ENCODE assay signal across 8 cellular contexts in the genomic region with DNA sequence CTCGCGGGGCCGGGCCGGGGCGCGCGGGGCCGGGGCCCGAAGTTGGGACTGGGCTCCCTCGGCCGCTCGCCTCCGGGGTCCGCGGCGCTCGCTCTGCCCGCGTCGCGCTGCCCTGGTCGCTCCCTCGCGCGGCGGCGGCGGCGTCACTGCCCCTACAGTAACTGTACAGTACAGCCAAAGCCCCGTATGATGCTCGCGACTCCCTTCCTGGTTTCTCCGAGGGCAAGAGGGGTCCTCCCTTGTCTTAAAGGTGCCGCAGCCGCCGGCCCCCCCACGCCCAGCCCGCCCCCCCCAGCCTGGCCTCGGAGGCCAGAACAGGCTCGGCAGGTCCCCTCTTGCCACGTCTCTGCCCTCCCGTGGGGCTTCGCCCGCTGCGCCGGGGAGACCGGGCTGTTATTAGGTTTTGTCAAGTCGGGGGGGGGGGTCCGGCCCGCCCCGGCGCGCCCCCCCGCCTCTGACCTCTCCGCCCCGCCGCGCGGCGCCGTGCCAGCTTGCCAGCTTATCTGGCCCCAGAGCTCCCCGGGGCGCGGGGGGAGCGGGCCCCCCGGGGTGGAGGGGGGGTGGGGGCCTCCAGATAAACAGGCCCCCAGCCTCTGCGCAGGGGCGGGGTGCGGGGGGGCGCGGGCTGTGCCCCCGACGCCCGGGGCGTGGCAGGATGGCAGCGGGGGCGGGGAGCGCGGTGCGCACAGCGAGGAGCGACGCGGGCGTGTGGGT. TPM values are rescaled to one million over a fixed set of nuclear protein-coding genes. Genes with fewer than 3 reads are reported as not detected.
A peak's percentile ranks its signal among the peaks of the same experiment; 100 is the strongest.
DNase-seq lines count a peak whose midpoint lies in the region; ATAC-seq, FAIRE-seq and TF ChIP-seq lines count a peak whose summit lies in the region.

Gene ZBTB7A, minus strand, starts transcription at position 218 of the 714 bp plus-strand sequence. CDS start 11,667 bp downstream, outside the sequence.

- peak within 1 kb of the TSS; percentile 38 to 64 for H3K4me3 ChIP-seq in kidney (ENCODE audit: low read length in 2 of 2)

- no peak for FAIRE-seq in kidney (lab: Jason Lieb, UNC)

- peak; percentile 63 for DNase-seq in NCI-H2196 (lab: John Stamatoyannopoulos, UW; ENCODE audit: unreplicated experiment)
- DNase-seq in NCI-H2196 treated with DMSO at 0.1 percent for 48 hours (lab: John Stamatoyannopoulos, UW; ENCODE audit: unreplicated experiment) = no peak
- DNase-seq in NCI-H446 treated with DMSO at 0.1 percent for 48 hours (lab: John Stamatoyannopoulos, UW) = peak; percentile 15
- peak; percentile 64 for DNase-seq in activated CD4-positive, alpha-beta T cell treated with anti-CD3 and anti-CD28 coated beads for 1 hour
- DNase-seq in cerebellar cortex (ENCODE audit: low spot score) = peak; percentile 83
- peak; percentile 96 for DNase-seq in kidney
- peak; percentile 55 to 66 for DNase-seq in stimulated activated CD4-positive, alpha-beta T cell treated with anti-CD3 and anti-CD28 coated beads, Interleukin-15, amount 100 ng/mL, for 1 hour (ENCODE audit: low read depth in 1 of 2, low spot score in 1 of 2)

- H3K4me1 ChIP-seq in kidney (ENCODE audit: control insufficient read depth in 1 of 2, insufficient read depth in 1 of 2, low read depth in 1 of 2, low read length in 2 of 2) = peaks cover 18 to 22% of the 10 kb centered on the region in 2 donors

- no peak for TF ChIP-seq CTCF in kidney (IDR thresholded peaks at IDR 0.05; ENCODE audit: borderline replicate concordance, extremely low read depth, insufficient read depth)

- intact Hi-C loops in kidney (cut with DNase I) = no loop called here

- no peaks in the 10 kb centered on the region for H3K36me3 ChIP-seq in kidney (ENCODE audit: control insufficient read depth in 1 of 2, insufficient read depth in 2 of 2, low read length in 2 of 2)

- H3K9me3 ChIP-seq in kidney (ENCODE audit: control insufficient read depth in 1 of 2, low read length in 2 of 2) = no peaks in the 10 kb centered on the region

- peak within 1 kb of the TSS; percentile 87 to 93 for H3K27ac ChIP-seq in kidney (ENCODE audit: low read depth in 2 of 2, low read length in 2 of 2)

- ATAC-seq in GM19467 (IDR thresholded peaks at IDR 0.05; ENCODE audit: unreplicated experiment) = no peak

- H3K9ac ChIP-seq in kidney (ENCODE audit: low read length in 2 of 2) = peak within 1 kb of the TSS; percentile 32 to 51

RNA-seq across cellular contexts. Expression of gene ZBTB7A, which starts in this region (rescaled TPM):
- 53.2 TPM for total RNA-seq in kidney
- 8.9 TPM for polyA plus RNA-seq in kidney (ENCODE audit: insufficient read depth, low read depth, low replicate concordance)
